In genomic region chr22:41948928-41949296, GRCh38 we compare ENCODE assay signal across 15 cellular contexts. TPM values are rescaled to one million over a fixed set of nuclear protein-coding genes. Genes with fewer than 3 reads are reported as not detected.
A peak's percentile ranks its signal among the peaks of the same experiment; 100 is the strongest.
DNase-seq lines count a peak whose midpoint lies in the region; ATAC-seq, FAIRE-seq and TF ChIP-seq lines count a peak whose summit lies in the region.
"Not testable (repeated sequence)": the region's sequence is repeated elsewhere in the genome, so short reads cannot be mapped to it uniquely, and the experiment has no call there.
"Had no signal": no experiment of that assay in that cellular context is flagged by ENCODE, and none has a peak within 500 bp of the region (broad histone marks: within the 10 kb centered on the region; RNA-seq: fewer than 3 reads in every experiment).

No MANE protein-coding gene starts in this region.

- not testable (repeated sequence) for FAIRE-seq in astrocyte (lab: Jason Lieb, UNC)

- ATAC-seq in activated CD4-positive, alpha-beta T cell treated with anti-CD3 and anti-CD28 coated beads for 36 hours; activated T-helper 17 cell treated with anti-CD3 and anti-CD28 coated beads, Interleukin-2, amount 50 U/mL, for 72 hours (replicated peaks): not testable (repeated sequence)

- H3K4me1 ChIP-seq in BLaER1, result peaks cover 90% of the 10 kb centered on the region
- peaks cover 46% of the 10 kb centered on the region for H3K4me1 ChIP-seq in OCI-LY1 (ENCODE audit: insufficient read depth, low read length, severe bottlenecking)
- peaks cover 12% of the 10 kb centered on the region for H3K4me1 ChIP-seq in astrocyte (ENCODE audit: insufficient read depth, low read length)

- DNase-seq in GM12865 (ENCODE audit: low read depth); activated CD4-positive, alpha-beta T cell treated with anti-CD3 and anti-CD28 coated beads for 36 hours; astrocyte (ENCODE audit: low read depth): not testable (repeated sequence)

- not testable (repeated sequence) for H3K79me2 ChIP-seq in OCI-LY1 (ENCODE audit: insufficient read depth, low read length); astrocyte (ENCODE audit: insufficient read depth, low read length)

- H3K9me3 Mint-ChIP-seq in activated CD4-positive, alpha-beta T cell treated with anti-CD3 and anti-CD28 coated beads for 36 hours (ENCODE audit: low read depth); activated T-helper 17 cell treated with anti-CD3 and anti-CD28 coated beads, Interleukin-2, amount 50 U/mL, for 72 hours; astrocyte (ENCODE audit: unreplicated experiment); nephron; stimulated activated naive CD8-positive, alpha-beta T cell treated with anti-CD3 and anti-CD28 coated beads, Interleukin-15, Interleukin-2, amounts not matched to agents 100 ng/mL and 50 ng/mL, for 24 hours: not testable (repeated sequence)

- H3K27me3 Mint-ChIP-seq in activated CD4-positive, alpha-beta T cell treated with anti-CD3 and anti-CD28 coated beads for 36 hours; activated T-helper 17 cell treated with anti-CD3 and anti-CD28 coated beads, Interleukin-2, amount 50 U/mL, for 72 hours; astrocyte (ENCODE audit: low read depth, unreplicated experiment); nephron (ENCODE audit: low read depth); stimulated activated naive CD8-positive, alpha-beta T cell treated with anti-CD3 and anti-CD28 coated beads, Interleukin-15, Interleukin-2, amounts not matched to agents 100 ng/mL and 50 ng/mL, for 24 hours: not testable (repeated sequence)

- not testable (repeated sequence) for H2AFZ ChIP-seq in OCI-LY1 (ENCODE audit: low read length); astrocyte (ENCODE audit: low read depth, low read length)

- not testable (repeated sequence) for H3K9me2 ChIP-seq in OCI-LY1 (ENCODE audit: low read depth, low read length)

- H3K9me3 ChIP-seq in BLaER1; OCI-LY1 (ENCODE audit: low read length); astrocyte (ENCODE audit: insufficient read depth, low read depth, low read length): not testable (repeated sequence)

- H4K20me1 ChIP-seq in BLaER1; OCI-LY1 (ENCODE audit: insufficient read depth, low read length); astrocyte (ENCODE audit: insufficient read depth, low read length): not testable (repeated sequence)

- peaks cover 43% of the 10 kb centered on the region for H3K4me1 Mint-ChIP-seq in activated CD4-positive, alpha-beta T cell treated with anti-CD3 and anti-CD28 coated beads for 36 hours
- peaks cover 14% of the 10 kb centered on the region for H3K4me1 Mint-ChIP-seq in activated T-helper 17 cell treated with anti-CD3 and anti-CD28 coated beads, Interleukin-2, amount 50 U/mL, for 72 hours
- not testable (repeated sequence) for H3K4me1 Mint-ChIP-seq in astrocyte (ENCODE audit: low read depth, unreplicated experiment)
- H3K4me1 Mint-ChIP-seq in nephron, result peaks cover 21% of the 10 kb centered on the region
- peaks cover 43% of the 10 kb centered on the region for H3K4me1 Mint-ChIP-seq in stimulated activated naive CD8-positive, alpha-beta T cell treated with anti-CD3 and anti-CD28 coated beads, Interleukin-15, Interleukin-2, amounts not matched to agents 100 ng/mL and 50 ng/mL, for 24 hours (ENCODE audit: low read depth)

- not testable (repeated sequence) for H3F3A ChIP-seq in OCI-LY1 (ENCODE audit: insufficient read depth, low read length)

- CTCF ChIA-PET in activated CD4-positive, alpha-beta T cell treated with anti-CD3 and anti-CD28 coated beads for 36 hours (lab: Charles Lee), result interaction anchor here (1.9 kb wide), 1 partner anchor 8 kb away, joined by 5 read pairs; no protein-coding TSS in a partner anchor

- TF ChIP-seq CTCF in GM12865 (IDR thresholded peaks at IDR 0.05; ENCODE audit: insufficient read depth, low read depth, low read length, missing control alignments); OCI-LY1 (IDR thresholded peaks at IDR 0.05; ENCODE audit: low read length); astrocyte (IDR thresholded peaks at IDR 0.05; ENCODE audit: insufficient read depth, low read depth, low read length); nephron (IDR thresholded peaks at IDR 0.05; ENCODE audit: unreplicated experiment in 3 of 3): not testable (repeated sequence)

- not testable (repeated sequence) for H3K27me3 ChIP-seq in BLaER1; OCI-LY1 (ENCODE audit: insufficient read depth, low read length); astrocyte (ENCODE audit: insufficient read depth, low read length)

- H3K4me2 ChIP-seq in BLaER1 (peak overlapping the region; percentile 99), OCI-LY1 (ENCODE audit: low read length) (peak overlapping the region; percentile 12; the same call in 1 of the 2 replicates)
- not testable (repeated sequence) for H3K4me2 ChIP-seq in astrocyte (ENCODE audit: low read length)

- not testable (repeated sequence) for H3K27ac ChIP-seq in BLaER1; OCI-LY1 (ENCODE audit: low read depth, low read length, poor library complexity, severe bottlenecking); astrocyte (ENCODE audit: low read depth, low read length)

- H3K36me3 ChIP-seq in BLaER1, result peaks cover 14% of the 10 kb centered on the region
- peaks cover 20% of the 10 kb centered on the region for H3K36me3 ChIP-seq in OCI-LY1 (ENCODE audit: insufficient read depth, low read length)
- H3K36me3 ChIP-seq in astrocyte (ENCODE audit: insufficient read depth, low read length), result not testable (repeated sequence)

- intact Hi-C loops in activated CD4-positive, alpha-beta T cell treated with anti-CD3 and anti-CD28 coated beads for 36 hours (cut with DNase I, micrococcal nuclease), result loop anchor here in 1 of 2 experiments (5.0 kb wide), 1 partner anchor 1312 kb away; the partner anchor contains the start of gene MRTFA

- H3K4me3 ChIP-seq in BLaER1 (0 out of 2 replicates have a peak overlapping the region, but pooled peaks have one; percentile 31), GM12865 (ENCODE audit: low read depth, low read length) (peak overlapping the region; percentile 27)
- H3K4me3 ChIP-seq in OCI-LY1 (ENCODE audit: low read depth, low read length, poor library complexity, severe bottlenecking); astrocyte (ENCODE audit: insufficient read depth, low read depth, low read length): not testable (repeated sequence)

- peaks cover 20% of the 10 kb centered on the region for H3K36me3 Mint-ChIP-seq in activated CD4-positive, alpha-beta T cell treated with anti-CD3 and anti-CD28 coated beads for 36 hours (ENCODE audit: low read depth)
- H3K36me3 Mint-ChIP-seq in activated T-helper 17 cell treated with anti-CD3 and anti-CD28 coated beads, Interleukin-2, amount 50 U/mL, for 72 hours (ENCODE audit: low read depth), result peaks cover 30% of the 10 kb centered on the region
- not testable (repeated sequence) for H3K36me3 Mint-ChIP-seq in astrocyte (ENCODE audit: low read depth, unreplicated experiment); nephron (ENCODE audit: low read depth)
- H3K36me3 Mint-ChIP-seq in stimulated activated naive CD8-positive, alpha-beta T cell treated with anti-CD3 and anti-CD28 coated beads, Interleukin-15, Interleukin-2, amounts not matched to agents 100 ng/mL and 50 ng/mL, for 24 hours (ENCODE audit: low read depth), result peaks cover 21% of the 10 kb centered on the region

- H3K27ac Mint-ChIP-seq in activated CD4-positive, alpha-beta T cell treated with anti-CD3 and anti-CD28 coated beads for 36 hours, result peak overlapping the region; percentile 14
- peak overlapping the region; percentile 70 for H3K27ac Mint-ChIP-seq in activated T-helper 17 cell treated with anti-CD3 and anti-CD28 coated beads, Interleukin-2, amount 50 U/mL, for 72 hours
- peak overlapping the region; percentile 27 for H3K27ac Mint-ChIP-seq in astrocyte (ENCODE audit: unreplicated experiment)
- H3K27ac Mint-ChIP-seq in nephron, result peak overlapping the region; percentile 29 to 78 (median 43)
- peak overlapping the region; percentile 69 for H3K27ac Mint-ChIP-seq in stimulated activated naive CD8-positive, alpha-beta T cell treated with anti-CD3 and anti-CD28 coated beads, Interleukin-15, Interleukin-2, amounts not matched to agents 100 ng/mL and 50 ng/mL, for 24 hours

- peak overlapping the region; percentile 50; the same call in 1 of the 2 replicates for H3K9ac ChIP-seq in BLaER1
- not testable (repeated sequence) for H3K9ac ChIP-seq in OCI-LY1 (ENCODE audit: low read length); astrocyte (ENCODE audit: low read length)

- H3K4me3 Mint-ChIP-seq in activated CD4-positive, alpha-beta T cell treated with anti-CD3 and anti-CD28 coated beads for 36 hours, result peak overlapping the region; percentile 31
- H3K4me3 Mint-ChIP-seq in activated T-helper 17 cell treated with anti-CD3 and anti-CD28 coated beads, Interleukin-2, amount 50 U/mL, for 72 hours, result peak overlapping the region; percentile 91
- H3K4me3 Mint-ChIP-seq in astrocyte (ENCODE audit: unreplicated experiment); nephron: not testable (repeated sequence)
- H3K4me3 Mint-ChIP-seq in stimulated activated naive CD8-positive, alpha-beta T cell treated with anti-CD3 and anti-CD28 coated beads, Interleukin-15, Interleukin-2, amounts not matched to agents 100 ng/mL and 50 ng/mL, for 24 hours, result peak overlapping the region; percentile 57

- POLR2A ChIA-PET in activated CD4-positive, alpha-beta T cell treated with anti-CD3 and anti-CD28 coated beads for 36 hours (lab: Charles Lee), result not testable (repeated sequence)

RNA-seq across cellular contexts. Expression of gene CENPM, which starts 2.0 kb away (rescaled TPM):
- 10 to 100 TPM; 65.2 to 82.1 TPM for total RNA-seq in activated CD4-positive, alpha-beta T cell treated with anti-CD3 and anti-CD28 coated beads for 36 hours
- 10 to 100 TPM; 62.3 to 90.5 TPM for total RNA-seq in activated T-helper 17 cell treated with anti-CD3 and anti-CD28 coated beads, Interleukin-2, amount 50 U/mL, for 72 hours
- total RNA-seq in astrocyte, result 0.84 and 2.0 TPM in 2 replicates

RNA-seq across cellular contexts. Expression of gene SEPTIN3, which starts 20.3 kb away (rescaled TPM):
- 1 to 10 TPM; 1.8 to 2.2 TPM for total RNA-seq in activated CD4-positive, alpha-beta T cell treated with anti-CD3 and anti-CD28 coated beads for 36 hours
- 1 to 10 TPM; 2.1 to 4.1 TPM for total RNA-seq in activated T-helper 17 cell treated with anti-CD3 and anti-CD28 coated beads, Interleukin-2, amount 50 U/mL, for 72 hours
- total RNA-seq in astrocyte, result 0.43 and 0.52 TPM in 2 replicates
- total RNA-seq: GM23248, HT-29, K562, LHCN-M2 had no signal

RNA-seq across cellular contexts. Expression of gene TNFRSF13C, which starts 22.3 kb away (rescaled TPM):
- total RNA-seq in activated CD4-positive, alpha-beta T cell treated with anti-CD3 and anti-CD28 coated beads for 36 hours, result 1 to 10 TPM; 2.2 to 3.0 TPM
- 1 to 10 TPM; 2.7 to 7.7 TPM for total RNA-seq in activated T-helper 17 cell treated with anti-CD3 and anti-CD28 coated beads, Interleukin-2, amount 50 U/mL, for 72 hours
- 0.12 TPM in 1 of 2 replicates, not detected in the other for total RNA-seq in astrocyte
- total RNA-seq: RPMI7951 had no signal

RNA-seq across cellular contexts. Expression of gene SHISA8, which starts 34.0 kb away (rescaled TPM):
- 1 to 10 TPM; 1.4 to 1.9 TPM for total RNA-seq in activated CD4-positive, alpha-beta T cell treated with anti-CD3 and anti-CD28 coated beads for 36 hours
- 1 to 10 TPM in 1 of 2 donors, not detected in 1; 2.8 TPM for total RNA-seq in activated T-helper 17 cell treated with anti-CD3 and anti-CD28 coated beads, Interleukin-2, amount 50 U/mL, for 72 hours
- total RNA-seq in astrocyte, result not detected in 2 replicates
- total RNA-seq: A172, GM23248, HT-29, LHCN-M2, RPMI7951, SJCRH30 had no signal

Comparison
In these comparisons a context has a peak if more than half of its experiments do, and no peak if none do; other contexts are left out.
1. H3K27ac Mint-ChIP-seq: peak in every context shown above with its lines; median percentile 70 in activated T-helper 17 cell treated with anti-CD3 and anti-CD28 coated beads, Interleukin-2, amount 50 U/mL, for 72 hours; 69 in stimulated activated naive CD8-positive, alpha-beta T cell treated with anti-CD3 and anti-CD28 coated beads, Interleukin-15, Interleukin-2, amounts not matched to agents 100 ng/mL and 50 ng/mL, for 24 hours; 43 in nephron; 27 in astrocyte; 14 in activated CD4-positive, alpha-beta T cell treated with anti-CD3 and anti-CD28 coated beads for 36 hours.
2. RNA of gene CENPM, which starts 2.0 kb away (total RNA-seq): 62.3 to 90.5 TPM in activated T-helper 17 cell treated with anti-CD3 and anti-CD28 coated beads, Interleukin-2, amount 50 U/mL, for 72 hours and 65.2 to 82.1 TPM in activated CD4-positive, alpha-beta T cell treated with anti-CD3 and anti-CD28 coated beads for 36 hours; 0.84 to 2.0 TPM in astrocyte; every median in the first group is over 10 times any median in the second.